In the genomic region with DNA sequence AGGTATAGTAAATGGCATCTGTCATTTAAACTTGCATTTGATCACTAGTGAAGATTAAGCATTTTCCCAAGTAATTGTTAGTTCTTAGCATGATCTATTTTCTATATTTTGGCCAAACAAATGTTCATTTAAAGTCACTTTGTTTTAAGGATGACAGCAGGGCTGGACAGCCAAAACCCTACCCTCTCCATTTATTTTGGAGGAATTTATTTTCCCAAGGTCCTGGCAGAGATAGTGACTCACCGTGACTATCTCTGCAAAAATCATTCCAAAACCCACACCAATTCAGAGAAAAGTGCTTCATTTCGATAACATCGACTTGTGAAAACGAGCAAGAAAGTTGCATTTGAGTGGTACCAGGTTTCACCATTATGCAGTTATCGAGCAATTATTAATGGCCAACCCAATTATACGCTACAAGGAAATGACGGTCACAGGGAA, we compare ENCODE assay signal across 8 cellular contexts. TPM values are rescaled to one million over a fixed set of nuclear protein-coding genes. Genes with fewer than 3 reads are reported as not detected.
DNase-seq lines count a peak whose midpoint lies in the region; ATAC-seq and TF ChIP-seq lines count a peak whose summit lies in the region.

No MANE protein-coding gene starts in this region.

- H3K36me3 ChIP-seq in muscle layer of duodenum (ENCODE audit: control insufficient read depth in 1 of 2, insufficient read depth in 2 of 2, low read length in 2 of 2), result no peaks in the 10 kb centered on the region

- H3K4me3 ChIP-seq in cardiac fibroblast (replicated peaks in 1 of 2; ENCODE audit: low read depth in 2 of 2, low read length in 2 of 2) (peak overlapping the region; percentile 77 to 87), muscle layer of duodenum (ENCODE audit: low read depth in 1 of 2, low read length in 2 of 2) (peak overlapping the region; percentile 90 to 95)

- TF ChIP-seq CTCF in cardiac fibroblast (IDR thresholded peaks at IDR 0.05; ENCODE audit: low read depth, low read length), result no peak

- no peaks in the 10 kb centered on the region for H3K27me3 ChIP-seq in muscle layer of duodenum (ENCODE audit: low read depth, low read length)

- ATAC-seq in GM18508 (IDR thresholded peaks at IDR 0.05; ENCODE audit: insufficient read depth, unreplicated experiment), result peak; percentile 5
- ATAC-seq in HG03571 (IDR thresholded peaks at IDR 0.05; ENCODE audit: unreplicated experiment), result peak; percentile 20
- ATAC-seq in GM19397 (IDR thresholded peaks at IDR 0.05; ENCODE audit: unreplicated experiment), result no peak
- ATAC-seq in GM19324 (IDR thresholded peaks at IDR 0.05; ENCODE audit: low FRiP score, unreplicated experiment), result no peak

- DNase-seq in cardiac fibroblast (ENCODE audit: low read depth in 2 of 2) (no peak), COLO668 (lab: John Stamatoyannopoulos, UW; ENCODE audit: unreplicated experiment) (no peak), occipital lobe (lab: John Stamatoyannopoulos, UW) (no peak)

- no peaks in the 10 kb centered on the region for H3K9me3 ChIP-seq in muscle layer of duodenum (ENCODE audit: control insufficient read depth in 1 of 2, low read length in 2 of 2)

- H3K27ac ChIP-seq in muscle layer of duodenum (ENCODE audit: low read length), result peak overlapping the region; percentile 99

- H3K4me1 ChIP-seq in muscle layer of duodenum (ENCODE audit: control insufficient read depth in 1 of 2, insufficient read depth in 2 of 2, low read length in 2 of 2), result peaks cover 6 to 31% of the 10 kb centered on the region in 2 donors

RNA-seq across cellular contexts. Expression of a gene that starts 0.7 kb away (rescaled TPM):
- 30.3 TPM for total RNA-seq in occipital lobe

Comparison
In these comparisons a context has a peak if more than half of its experiments do, and no peak if none do; other contexts are left out.
1. ATAC-seq: peak in GM18508 (single experiment) and HG03571 (single experiment); none in GM19397 (single experiment) and GM19324 (single experiment).